10 cellular contexts compared by ENCODE assay signal in genomic region chr2:101622633-101623521, GRCh38.
DNase-seq lines count a peak whose midpoint lies in the region; ATAC-seq and TF ChIP-seq lines count a peak whose summit lies in the region.
"Had no signal": no experiment of that assay in that cellular context is flagged by ENCODE, and none has a peak within 500 bp of the region (broad histone marks: within the 10 kb centered on the region; RNA-seq: fewer than 3 reads in every experiment).

No MANE protein-coding gene starts in this region.

- H3K27ac ChIP-seq in ascending aorta, result no peak overlapping the region
- H3K27ac ChIP-seq: C4-2B had no signal

- TF ChIP-seq CTCF in ascending aorta (IDR thresholded peaks at IDR 0.05), result no peak
- no peak for TF ChIP-seq CTCF in mesothelial cell of epicardium (IDR thresholded peaks at IDR 0.05; ENCODE audit: unreplicated experiment)

- peak overlapping the region; percentile 80 for H3K27ac Mint-ChIP-seq in activated naive CD4-positive, alpha-beta T cell treated with anti-CD3 and anti-CD28 coated beads, Interleukin-2, amount 50 U/mL, for 24 hours
- H3K27ac Mint-ChIP-seq in T-helper 1 cell treated with Interleukin-12 subunit alpha and Interleukin-12 subunit beta and Interleukin-4 antibody, amounts not matched to agents 30 μg/mL and 1 μg/mL, for 36 hours, result peak overlapping the region; percentile 60
- H3K27ac Mint-ChIP-seq in stimulated activated naive CD8-positive, alpha-beta T cell treated with anti-CD3 and anti-CD28 coated beads, Interleukin-15, Interleukin-2, amounts not matched to agents 100 ng/mL and 50 ng/mL, for 24 hours, result peak overlapping the region; percentile 78
- no peak overlapping the region for H3K27ac Mint-ChIP-seq in mesothelial cell of epicardium

- intact Hi-C loops in ascending aorta (cut with DNase I), result no loop called here

- no peaks in the 10 kb centered on the region for H3K27me3 ChIP-seq in ascending aorta

- no peaks in the 10 kb centered on the region for H3K4me1 ChIP-seq in ascending aorta

- no peaks in the 10 kb centered on the region for H3K9me3 Mint-ChIP-seq in activated naive CD4-positive, alpha-beta T cell treated with anti-CD3 and anti-CD28 coated beads, Interleukin-2, amount 50 U/mL, for 24 hours
- no peaks in the 10 kb centered on the region for H3K9me3 Mint-ChIP-seq in T-helper 1 cell treated with Interleukin-12 subunit alpha and Interleukin-12 subunit beta and Interleukin-4 antibody, amounts not matched to agents 30 μg/mL and 1 μg/mL, for 36 hours
- H3K9me3 Mint-ChIP-seq in stimulated activated naive CD8-positive, alpha-beta T cell treated with anti-CD3 and anti-CD28 coated beads, Interleukin-15, Interleukin-2, amounts not matched to agents 100 ng/mL and 50 ng/mL, for 24 hours, result no peaks in the 10 kb centered on the region
- no peaks in the 10 kb centered on the region for H3K9me3 Mint-ChIP-seq in mesothelial cell of epicardium

- no peak overlapping the region for H3K4me3 ChIP-seq in ascending aorta

- H3K36me3 ChIP-seq in ascending aorta, result no peaks in the 10 kb centered on the region

- H3K27me3 Mint-ChIP-seq in activated naive CD4-positive, alpha-beta T cell treated with anti-CD3 and anti-CD28 coated beads, Interleukin-2, amount 50 U/mL, for 24 hours, result no peaks in the 10 kb centered on the region
- H3K27me3 Mint-ChIP-seq in T-helper 1 cell treated with Interleukin-12 subunit alpha and Interleukin-12 subunit beta and Interleukin-4 antibody, amounts not matched to agents 30 μg/mL and 1 μg/mL, for 36 hours (ENCODE audit: low read depth), result no peaks in the 10 kb centered on the region
- H3K27me3 Mint-ChIP-seq in stimulated activated naive CD8-positive, alpha-beta T cell treated with anti-CD3 and anti-CD28 coated beads, Interleukin-15, Interleukin-2, amounts not matched to agents 100 ng/mL and 50 ng/mL, for 24 hours, result no peaks in the 10 kb centered on the region
- H3K27me3 Mint-ChIP-seq in mesothelial cell of epicardium (ENCODE audit: low read depth), result no peaks in the 10 kb centered on the region

- no peak for DNase-seq in activated naive CD4-positive, alpha-beta T cell treated with Interleukin-2 at 50 U/mL for 16 hours
- DNase-seq in ascending aorta (ENCODE audit: low spot score in 2 of 2), result no peak
- no peak for DNase-seq in mesothelial cell of epicardium (ENCODE audit: low spot score in 2 of 2, unreplicated experiment in 2 of 2)
- no peak for DNase-seq in stimulated activated CD4-positive, alpha-beta T cell treated with anti-CD3 and anti-CD28 coated beads, Interleukin-4, amount 100 ng/mL, for 4 hours
- DNase-seq: NCI-H774 had no signal

- peak overlapping the region; percentile 72 for H3K4me3 Mint-ChIP-seq in activated naive CD4-positive, alpha-beta T cell treated with anti-CD3 and anti-CD28 coated beads, Interleukin-2, amount 50 U/mL, for 24 hours
- peak overlapping the region; percentile 21 for H3K4me3 Mint-ChIP-seq in T-helper 1 cell treated with Interleukin-12 subunit alpha and Interleukin-12 subunit beta and Interleukin-4 antibody, amounts not matched to agents 30 μg/mL and 1 μg/mL, for 36 hours
- H3K4me3 Mint-ChIP-seq in stimulated activated naive CD8-positive, alpha-beta T cell treated with anti-CD3 and anti-CD28 coated beads, Interleukin-15, Interleukin-2, amounts not matched to agents 100 ng/mL and 50 ng/mL, for 24 hours, result peak overlapping the region; percentile 65
- H3K4me3 Mint-ChIP-seq in mesothelial cell of epicardium, result no peak overlapping the region

- no peaks in the 10 kb centered on the region for H3K9me3 ChIP-seq in ascending aorta

- H3K36me3 Mint-ChIP-seq in activated naive CD4-positive, alpha-beta T cell treated with anti-CD3 and anti-CD28 coated beads, Interleukin-2, amount 50 U/mL, for 24 hours, result no peaks in the 10 kb centered on the region
- H3K36me3 Mint-ChIP-seq in T-helper 1 cell treated with Interleukin-12 subunit alpha and Interleukin-12 subunit beta and Interleukin-4 antibody, amounts not matched to agents 30 μg/mL and 1 μg/mL, for 36 hours (ENCODE audit: low read depth), result peaks cover 4% of the 10 kb centered on the region
- no peaks in the 10 kb centered on the region for H3K36me3 Mint-ChIP-seq in stimulated activated naive CD8-positive, alpha-beta T cell treated with anti-CD3 and anti-CD28 coated beads, Interleukin-15, Interleukin-2, amounts not matched to agents 100 ng/mL and 50 ng/mL, for 24 hours (ENCODE audit: low read depth)
- H3K36me3 Mint-ChIP-seq in mesothelial cell of epicardium, result no peaks in the 10 kb centered on the region

- H3K4me1 Mint-ChIP-seq in activated naive CD4-positive, alpha-beta T cell treated with anti-CD3 and anti-CD28 coated beads, Interleukin-2, amount 50 U/mL, for 24 hours, result peaks cover 33% of the 10 kb centered on the region
- H3K4me1 Mint-ChIP-seq in T-helper 1 cell treated with Interleukin-12 subunit alpha and Interleukin-12 subunit beta and Interleukin-4 antibody, amounts not matched to agents 30 μg/mL and 1 μg/mL, for 36 hours (ENCODE audit: low read depth), result peaks cover 28% of the 10 kb centered on the region
- peaks cover 43% of the 10 kb centered on the region for H3K4me1 Mint-ChIP-seq in stimulated activated naive CD8-positive, alpha-beta T cell treated with anti-CD3 and anti-CD28 coated beads, Interleukin-15, Interleukin-2, amounts not matched to agents 100 ng/mL and 50 ng/mL, for 24 hours (ENCODE audit: low read depth)
- peaks cover 6% of the 10 kb centered on the region for H3K4me1 Mint-ChIP-seq in mesothelial cell of epicardium

- peak; percentile 76 for ATAC-seq in HG02973 (IDR thresholded peaks at IDR 0.05; ENCODE audit: unreplicated experiment)
